In the genomic region with DNA sequence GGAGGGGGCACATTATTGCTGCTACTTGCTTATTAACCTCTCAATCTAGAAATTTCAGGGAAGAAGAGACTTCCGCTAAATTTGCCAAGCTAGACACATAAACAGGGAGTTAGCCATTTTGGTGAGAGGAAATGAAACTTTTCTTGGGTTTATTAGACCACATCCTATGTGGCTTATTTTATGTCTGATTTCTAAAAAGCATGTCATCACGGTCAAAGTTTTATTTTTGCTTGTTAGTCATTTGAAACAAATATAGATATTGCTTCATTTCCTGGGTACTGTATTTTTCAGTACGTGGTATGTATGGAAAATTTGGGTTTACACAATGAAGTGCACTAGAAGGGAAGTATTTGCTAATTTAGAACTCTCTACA, we compare ENCODE assay signal across 8 cellular contexts.
DNase-seq lines count a peak whose midpoint lies in the region; ATAC-seq, FAIRE-seq and TF ChIP-seq lines count a peak whose summit lies in the region.

No MANE protein-coding gene starts in this region.

- FAIRE-seq in GM18507 (lab: Jason Lieb, UNC), result peak; percentile 26

- H3K4me3 Mint-ChIP-seq in T-helper 17 cell (peak overlapping the region; percentile 36), mesothelial cell of epicardium (no peak overlapping the region)

- H3K9me3 Mint-ChIP-seq in mesothelial cell of epicardium, result no peaks in the 10 kb centered on the region

- no peaks in the 10 kb centered on the region for H3K27me3 Mint-ChIP-seq in T-helper 17 cell
- H3K27me3 Mint-ChIP-seq in mesothelial cell of epicardium (ENCODE audit: low read depth), result no peaks in the 10 kb centered on the region

- H3K4me1 Mint-ChIP-seq in T-helper 17 cell (peaks cover 13% of the 10 kb centered on the region), mesothelial cell of epicardium (peaks cover 9% of the 10 kb centered on the region)

- no peak for TF ChIP-seq CTCF in mesothelial cell of epicardium (IDR thresholded peaks at IDR 0.05; ENCODE audit: unreplicated experiment)

- peaks cover 2% of the 10 kb centered on the region for H3K9me3 ChIP-seq in T-helper 17 cell (ENCODE audit: control insufficient read depth, low read length, poor library complexity, severe bottlenecking)

- peaks cover 2% of the 10 kb centered on the region for H3K36me3 Mint-ChIP-seq in T-helper 17 cell (ENCODE audit: low read depth)
- H3K36me3 Mint-ChIP-seq in mesothelial cell of epicardium, result peaks cover 31% of the 10 kb centered on the region

- DNase-seq in GM18507 (ENCODE audit: extremely low spot score, insufficient read length, low read depth), result no peak
- no peak for DNase-seq in T-helper 17 cell
- DNase-seq in mesothelial cell of epicardium (ENCODE audit: low spot score in 2 of 2, unreplicated experiment in 2 of 2), result no peak
- no peak for DNase-seq in pons (ENCODE audit: low spot score)
- DNase-seq in mucosa of gallbladder (ENCODE audit: low spot score), result no peak
- no peak for DNase-seq in effector CD4-positive, alpha-beta T cell

- ATAC-seq in HG03097 (IDR thresholded peaks at IDR 0.05; ENCODE audit: low FRiP score, unreplicated experiment) (peak; percentile 61), T-helper 17 cell (peak; percentile 57), GM21717 (IDR thresholded peaks at IDR 0.05; ENCODE audit: unreplicated experiment) (no peak)

- H3K27ac Mint-ChIP-seq in T-helper 17 cell, result no peak overlapping the region
- peak overlapping the region; percentile 71 for H3K27ac Mint-ChIP-seq in mesothelial cell of epicardium
